In the genomic region with DNA sequence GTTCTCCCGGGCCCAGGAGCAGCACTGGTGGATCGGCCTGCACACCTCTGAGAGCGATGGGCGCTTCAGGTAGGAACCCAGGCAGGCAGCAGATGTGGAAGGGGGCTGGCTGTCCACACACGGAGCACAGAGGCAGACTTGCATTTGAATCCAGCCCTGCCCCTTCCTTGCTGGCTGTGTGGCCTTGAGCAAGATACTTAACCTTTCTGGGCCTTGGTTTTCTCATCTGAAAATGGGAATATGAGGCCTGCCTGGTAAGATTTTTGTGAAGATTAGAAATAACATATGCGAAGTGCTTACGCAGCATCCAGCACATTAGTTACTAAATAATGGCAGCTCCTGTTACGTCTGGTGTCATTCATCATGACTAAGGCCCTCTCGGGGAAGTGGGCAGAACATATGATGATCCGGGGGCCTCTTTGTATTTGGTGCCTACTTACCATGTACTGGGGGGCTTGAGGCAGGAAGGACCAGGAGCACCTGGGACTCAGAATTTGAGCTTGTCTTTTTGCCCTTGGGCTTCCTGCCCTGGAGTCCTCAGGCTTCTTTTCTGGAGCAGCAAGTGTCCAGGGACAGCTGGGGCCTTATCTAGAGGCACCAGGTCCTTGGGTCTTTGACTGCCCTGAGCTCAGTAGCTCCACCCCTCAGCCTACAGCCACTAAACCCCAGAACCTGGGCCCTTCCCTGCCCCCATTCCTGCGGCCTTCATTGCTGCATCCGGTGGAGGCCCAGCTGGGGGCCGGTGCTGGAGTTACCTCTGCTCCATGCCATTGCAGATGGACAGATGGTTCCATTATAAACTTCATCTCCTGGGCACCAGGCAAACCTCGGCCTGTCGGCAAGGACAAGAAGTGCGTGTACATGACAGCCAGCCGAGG, we compare ENCODE assay signal across 15 cellular contexts. TPM values are rescaled to one million over a fixed set of nuclear protein-coding genes. Genes with fewer than 3 reads are reported as not detected.
A peak's percentile ranks its signal among the peaks of the same experiment; 100 is the strongest.
DNase-seq lines count a peak whose midpoint lies in the region; ATAC-seq, FAIRE-seq and TF ChIP-seq lines count a peak whose summit lies in the region.
"Had no signal": no experiment of that assay in that cellular context is flagged by ENCODE, and none has a peak within 500 bp of the region (broad histone marks: within the 10 kb centered on the region; RNA-seq: fewer than 3 reads in every experiment).

No MANE protein-coding gene starts in this region.

- ATAC-seq in GM23338: no peak
- ATAC-seq in GM18907 (IDR thresholded peaks at IDR 0.05; ENCODE audit: unreplicated experiment): no peak
- ATAC-seq: GM12878, SK-N-SH treated with all-trans-retinoic acid at 6 μM for 48 hours had no signal

- H3K4me1 ChIP-seq in GM23338 (ENCODE audit: insufficient read depth) (no peaks in the 10 kb centered on the region), esophagus muscularis mucosa (no peaks in the 10 kb centered on the region)
- H3K4me1 ChIP-seq: BLaER1 had no signal

- H3K27me3 Mint-ChIP-seq in GM23338 (ENCODE audit: insufficient read depth, low read depth, poor library complexity): peaks cover under 1% of the 10 kb centered on the region

- no peak overlapping the region for H3K4me3 Mint-ChIP-seq in GM23338

- TF ChIP-seq POLR2A in esophagus muscularis mucosa (IDR thresholded peaks at IDR 0.05; ENCODE audit: low read depth): no peak

- H3F3A ChIP-seq in GM23338 (replicated peaks; ENCODE audit: low read depth): no peaks in the 10 kb centered on the region

- peaks cover 5% of the 10 kb centered on the region; the same call in 1 of the 3 replicates for H3K9me3 Mint-ChIP-seq in GM23338

- H3K27ac Mint-ChIP-seq in GM23338: peak overlapping the region; percentile 18; the same call in 1 of the 2 replicates

- H2AFZ ChIP-seq in GM23338: no peak overlapping the region

- no peaks in the 10 kb centered on the region for H4K20me1 ChIP-seq in GM23338 (replicated peaks; ENCODE audit: insufficient read depth)
- H4K20me1 ChIP-seq: BLaER1 had no signal

- 0 out of 3 replicates have a peak, but pooled peaks cover 3% of the 10 kb centered on the region for H3K4me1 Mint-ChIP-seq in GM23338

- H3K27ac ChIP-seq in GM23338 (ENCODE audit: low read depth) (no peak overlapping the region), WERI-Rb-1 (peak overlapping the region; percentile 43), dorsolateral prefrontal cortex (no peak overlapping the region), esophagus muscularis mucosa (replicated peaks in 1 of 4) (no peak overlapping the region)
- H3K27ac ChIP-seq: BLaER1, KMS-11 had no signal

- H3K4me3 ChIP-seq in GM23338: no peak overlapping the region
- no peak overlapping the region for H3K4me3 ChIP-seq in WERI-Rb-1 (ENCODE audit: low read depth, low read length)
- no peak overlapping the region for H3K4me3 ChIP-seq in dorsolateral prefrontal cortex
- H3K4me3 ChIP-seq in esophagus muscularis mucosa: no peak overlapping the region
- H3K4me3 ChIP-seq: BLaER1, GM12878 had no signal

- H3K36me3 Mint-ChIP-seq in GM23338 (ENCODE audit: low read depth): peaks cover 21% of the 10 kb centered on the region

- H3K4me2 ChIP-seq in GM23338: no peak overlapping the region
- H3K4me2 ChIP-seq: BLaER1, KMS-11 had no signal

- H3K9me2 ChIP-seq in GM23338 (ENCODE audit: insufficient read depth): no peaks in the 10 kb centered on the region

- H3K36me3 ChIP-seq in GM23338 (ENCODE audit: insufficient read depth) (peaks cover 4% of the 10 kb centered on the region), WERI-Rb-1 (no peaks in the 10 kb centered on the region), esophagus muscularis mucosa (peaks cover 0 to 12% (median 2%) of the 10 kb centered on the region in 4 donors)

- DNase-seq in GM23338 (ENCODE audit: low spot score) (no peak), WERI-Rb-1 (peak; percentile 81), inferior parietal cortex (ENCODE audit: extremely low spot score) (peak; percentile 25), urothelium cell line (ENCODE audit: low spot score) (no peak), dorsolateral prefrontal cortex (no peak), esophagus muscularis mucosa (ENCODE audit: extremely low spot score) (no peak)
- DNase-seq: NCI-H1092, NCI-H1694, NCI-H69, SHP77 had no signal

- H3K27me3 ChIP-seq in GM23338 (ENCODE audit: insufficient read depth) (no peaks in the 10 kb centered on the region), WERI-Rb-1 (ENCODE audit: insufficient read depth, low read depth, severe bottlenecking) (no peaks in the 10 kb centered on the region), dorsolateral prefrontal cortex (no peaks in the 10 kb centered on the region), esophagus muscularis mucosa (no peaks in the 10 kb centered on the region)
- H3K27me3 ChIP-seq: BLaER1 had no signal

- peak; percentile 88 for FAIRE-seq in urothelium cell line (lab: Jason Lieb, UNC)
- FAIRE-seq: GM12878 had no signal

- 95% methylated on average over 8 of the region's 17 CpGs for WGBS in esophagus muscularis mucosa

- intact Hi-C loops in dorsolateral prefrontal cortex (cut with DNase I) (no loop called here), esophagus muscularis mucosa (cut with DNase I) (no loop called here)

- no peaks in the 10 kb centered on the region for H3K79me2 ChIP-seq in GM23338 (replicated peaks; ENCODE audit: insufficient read depth)

- H3K9me3 ChIP-seq in WERI-Rb-1 (ENCODE audit: severe bottlenecking) (peaks cover 2% of the 10 kb centered on the region), esophagus muscularis mucosa (no peaks in the 10 kb centered on the region)
- H3K9me3 ChIP-seq: BLaER1 had no signal

- no peak for TF ChIP-seq EP300 in esophagus muscularis mucosa (IDR thresholded peaks at IDR 0.05)

- TF ChIP-seq CTCF in GM23338 (conservative IDR thresholded peaks at IDR 0.05; ENCODE audit: low read depth in 2 of 2) (no peak), WERI-Rb-1 (IDR thresholded peaks at IDR 0.05; ENCODE audit: low read depth, low read length) (no peak), dorsolateral prefrontal cortex (IDR thresholded peaks at IDR 0.05 in 54 of 56, conservative IDR thresholded peaks at IDR 0.05 in 2 of 56; ENCODE audit: low read depth in 1 of 56, partially characterized antibody in 56 of 56) (no peak), esophagus muscularis mucosa (IDR thresholded peaks at IDR 0.05) (no peak)

TF ChIP-seq in GM23338, 12 proteins besides CTCF, POLR2A, EP300 and RAD21 (continues in another document):
- TF ChIP-seq STAT1 (IDR thresholded peaks at IDR 0.05; ENCODE audit: unreplicated experiment): no peak
- TF ChIP-seq, protein P1, sequence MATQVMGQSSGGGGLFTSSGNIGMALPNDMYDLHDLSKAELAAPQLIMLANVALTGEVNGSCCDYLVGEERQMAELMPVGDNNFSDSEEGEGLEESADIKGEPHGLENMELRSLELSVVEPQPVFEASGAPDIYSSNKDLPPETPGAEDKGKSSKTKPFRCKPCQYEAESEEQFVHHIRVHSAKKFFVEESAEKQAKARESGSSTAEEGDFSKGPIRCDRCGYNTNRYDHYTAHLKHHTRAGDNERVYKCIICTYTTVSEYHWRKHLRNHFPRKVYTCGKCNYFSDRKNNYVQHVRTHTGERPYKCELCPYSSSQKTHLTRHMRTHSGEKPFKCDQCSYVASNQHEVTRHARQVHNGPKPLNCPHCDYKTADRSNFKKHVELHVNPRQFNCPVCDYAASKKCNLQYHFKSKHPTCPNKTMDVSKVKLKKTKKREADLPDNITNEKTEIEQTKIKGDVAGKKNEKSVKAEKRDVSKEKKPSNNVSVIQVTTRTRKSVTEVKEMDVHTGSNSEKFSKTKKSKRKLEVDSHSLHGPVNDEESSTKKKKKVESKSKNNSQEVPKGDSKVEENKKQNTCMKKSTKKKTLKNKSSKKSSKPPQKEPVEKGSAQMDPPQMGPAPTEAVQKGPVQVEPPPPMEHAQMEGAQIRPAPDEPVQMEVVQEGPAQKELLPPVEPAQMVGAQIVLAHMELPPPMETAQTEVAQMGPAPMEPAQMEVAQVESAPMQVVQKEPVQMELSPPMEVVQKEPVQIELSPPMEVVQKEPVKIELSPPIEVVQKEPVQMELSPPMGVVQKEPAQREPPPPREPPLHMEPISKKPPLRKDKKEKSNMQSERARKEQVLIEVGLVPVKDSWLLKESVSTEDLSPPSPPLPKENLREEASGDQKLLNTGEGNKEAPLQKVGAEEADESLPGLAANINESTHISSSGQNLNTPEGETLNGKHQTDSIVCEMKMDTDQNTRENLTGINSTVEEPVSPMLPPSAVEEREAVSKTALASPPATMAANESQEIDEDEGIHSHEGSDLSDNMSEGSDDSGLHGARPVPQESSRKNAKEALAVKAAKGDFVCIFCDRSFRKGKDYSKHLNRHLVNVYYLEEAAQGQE (IDR thresholded peaks at IDR 0.05; ENCODE audit: unreplicated experiment): no peak
- no peak for TF ChIP-seq ZNF331 (CRISPR knock-in tag; IDR thresholded peaks at IDR 0.05; ENCODE audit: low read depth)
- TF ChIP-seq, protein P2, sequence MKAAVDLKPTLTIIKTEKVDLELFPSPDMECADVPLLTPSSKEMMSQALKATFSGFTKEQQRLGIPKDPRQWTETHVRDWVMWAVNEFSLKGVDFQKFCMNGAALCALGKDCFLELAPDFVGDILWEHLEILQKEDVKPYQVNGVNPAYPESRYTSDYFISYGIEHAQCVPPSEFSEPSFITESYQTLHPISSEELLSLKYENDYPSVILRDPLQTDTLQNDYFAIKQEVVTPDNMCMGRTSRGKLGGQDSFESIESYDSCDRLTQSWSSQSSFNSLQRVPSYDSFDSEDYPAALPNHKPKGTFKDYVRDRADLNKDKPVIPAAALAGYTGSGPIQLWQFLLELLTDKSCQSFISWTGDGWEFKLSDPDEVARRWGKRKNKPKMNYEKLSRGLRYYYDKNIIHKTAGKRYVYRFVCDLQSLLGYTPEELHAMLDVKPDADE (IDR thresholded peaks at IDR 0.05): no peak
- no peak for TF ChIP-seq POLR2AphosphoS5 (IDR thresholded peaks at IDR 0.05; ENCODE audit: low read depth)
- no peak for TF ChIP-seq ZNF114 (CRISPR knock-in tag; IDR thresholded peaks at IDR 0.05)
- TF ChIP-seq CREB1 (CRISPR knock-in tag; IDR thresholded peaks at IDR 0.05; ENCODE audit: low read depth): no peak

RNA-seq across cellular contexts. Expression of a gene that starts 53.8 kb away (rescaled TPM):
- total RNA-seq in GM23338 (2014; rRNA removed; shearing (Covaris generic)): 29.4 and 38.6 TPM in 2 replicates
- 8.0 and 8.3 TPM in 2 replicates for polyA plus RNA-seq in GM23338 (2016; fragmentation: Nextera tagmentation; extraction: Ambion mirVana)
- 10 to 100 TPM in 45 of 120 experiments, 1 to 10 TPM in 75; 2.8 to 24.9 (median 9.1) TPM for total RNA-seq in dorsolateral prefrontal cortex
- 10 to 100 TPM; 31.0 to 57.7 (median 40.4) TPM for total RNA-seq in esophagus muscularis mucosa

Comparison
In these comparisons a context has a peak if more than half of its experiments do, and no peak if none do; other contexts are left out.
1. DNase-seq: peak in WERI-Rb-1 (single experiment) and inferior parietal cortex (single experiment); none in GM23338 (single experiment), urothelium cell line (single experiment), dorsolateral prefrontal cortex (0 of 10) and esophagus muscularis mucosa (single experiment).